Comparison of ENCODE assay signal across 1 cellular context in genomic region chr17:42566873-42567573, GRCh38.
TF ChIP-seq lines count a peak whose summit lies in the region.

Gene MLX, plus strand, starts transcription at chr17:42567100. Its CDS starts 25 bp downstream, at chr17:42567125.

TF ChIP-seq in H1, 55 proteins besides CTCF, POLR2A, EP300 and RAD21 (continued from another document):
- TF ChIP-seq MAX (IDR thresholded peaks at IDR 0.05) (peak; percentile 70), CREB1 (IDR thresholded peaks at IDR 0.05) (peak; percentile 30; the same call in 1 of the 2 replicates), E2F6 (IDR thresholded peaks at IDR 0.05) (0 out of 2 replicates have a peak, but pooled peaks have one; percentile 18), SUZ12 (IDR thresholded peaks at IDR 0.05; ENCODE audit: low read length) (no peak), NRF1 (IDR thresholded peaks at IDR 0.05; ENCODE audit: low read depth, low read length) (peak; percentile 88), SIN3A (conservative IDR thresholded peaks at IDR 0.05 in 1 of 2, IDR thresholded peaks at IDR 0.05 in 1 of 2; ENCODE audit: low read depth in 1 of 2, low read length in 2 of 2) (peak; percentile 29 to 54; a peak in 2 of 4 replicates), YY1 (IDR thresholded peaks at IDR 0.05; ENCODE audit: low read depth, low read length) (peak; percentile 85), USF2 (IDR thresholded peaks at IDR 0.05; ENCODE audit: low read length) (peak; percentile 98), KDM5A (IDR thresholded peaks at IDR 0.05; ENCODE audit: low read length) (no peak), POLR2AphosphoS5 (IDR thresholded peaks at IDR 0.05; ENCODE audit: low read depth, low read length) (peak; percentile 39; the same call in 1 of the 2 replicates), TEAD4 (IDR thresholded peaks at IDR 0.05; ENCODE audit: low read depth, low read length) (peak; percentile 34; the same call in 1 of the 2 replicates)
